ENCODE assay signal across 27 cellular contexts in the genomic region with DNA sequence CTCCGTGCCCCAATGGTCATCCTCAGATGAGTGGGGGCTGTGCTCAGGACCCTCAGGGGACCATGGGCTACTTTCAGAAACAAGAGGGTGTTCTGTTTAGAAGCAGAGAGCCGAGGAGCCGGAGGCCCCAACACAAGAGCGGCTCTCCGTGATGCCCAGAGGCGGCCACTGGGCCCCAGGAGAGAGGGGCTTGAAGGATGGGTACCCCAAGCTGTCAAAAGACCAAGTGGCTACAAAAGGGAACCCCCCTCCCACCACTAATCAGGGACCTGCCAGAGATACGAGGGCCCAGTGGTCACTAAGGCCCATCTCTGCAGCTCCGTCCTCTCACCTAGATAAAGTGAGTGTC.
DNase-seq lines count a peak whose midpoint lies in the region; ATAC-seq and TF ChIP-seq lines count a peak whose summit lies in the region.
"Had no signal": no experiment of that assay in that cellular context is flagged by ENCODE, and none has a peak within 500 bp of the region (broad histone marks: within the 10 kb centered on the region; RNA-seq: fewer than 3 reads in every experiment).

No MANE protein-coding gene starts in this region.

- H3K4me3 ChIP-seq in heart right ventricle (no peak overlapping the region), right cardiac atrium (ENCODE audit: low read length) (no peak overlapping the region), mesenchymal stem cell (ENCODE audit: insufficient read depth in 1 of 2, low read depth in 1 of 2, low read length in 2 of 2) (peak overlapping the region in 1 of 2 experiments; percentile 82), gastrocnemius medialis (peak overlapping the region; percentile 63 to 71 (median 69))
- H3K4me3 ChIP-seq: GM23248, lung, mucosa of descending colon, tibial artery had no signal

- H3K79me1 ChIP-seq in mesenchymal stem cell (replicated peaks; ENCODE audit: low read length, poor library complexity, severe bottlenecking): peaks cover 85% of the 10 kb centered on the region

- H3K9me3 ChIP-seq in heart right ventricle: no peaks in the 10 kb centered on the region
- H3K9me3 ChIP-seq in right cardiac atrium (ENCODE audit: control insufficient read depth, low read length): no peaks in the 10 kb centered on the region
- H3K9me3 ChIP-seq in mesenchymal stem cell (ENCODE audit: control insufficient read depth, low read length): no peaks in the 10 kb centered on the region
- no peaks in the 10 kb centered on the region for H3K9me3 ChIP-seq in gastrocnemius medialis
- H3K9me3 ChIP-seq: mucosa of descending colon, Peyer's patch, tibial artery had no signal

- no peak overlapping the region for H2BK15ac ChIP-seq in mesenchymal stem cell (ENCODE audit: low read depth, poor library complexity, severe bottlenecking)

- in situ Hi-C loops in gastrocnemius medialis (cut with MboI; ENCODE audit: low sequenced_read_pairs in 4 of 4): loop anchor here in 1 of 4 donors (10.0 kb wide), 1 partner anchor 82 kb away; no protein-coding TSS in a partner anchor

- intact Hi-C loops in heart right ventricle (cut with DNase I): loop anchor here in 1 of 10 donors (10.0 kb wide), 1 partner anchor 88 kb away; no protein-coding TSS in a partner anchor
- intact Hi-C loops in right cardiac atrium (cut with DNase I): no loop called here
- intact Hi-C loops in gastrocnemius medialis (cut with DNase I; ENCODE audit: low total_unique reads): loop anchor here (5.0 kb wide), 2 partner anchors 80 to 1850 kb away; no protein-coding TSS in a partner anchor

- no peak overlapping the region for H4K91ac ChIP-seq in mesenchymal stem cell (ENCODE audit: low read length)

- H3K36me3 ChIP-seq in heart right ventricle: no peaks in the 10 kb centered on the region
- H3K36me3 ChIP-seq in mesenchymal stem cell (ENCODE audit: control insufficient read depth in 1 of 2, insufficient read depth in 2 of 2, low read depth in 1 of 2, low read length in 2 of 2): peaks cover 0 to 33% of the 10 kb centered on the region in 2 experiments
- H3K36me3 ChIP-seq in gastrocnemius medialis: no peaks in the 10 kb centered on the region
- H3K36me3 ChIP-seq: Peyer's patch, tibial artery had no signal

- no peak overlapping the region for H3K4ac ChIP-seq in mesenchymal stem cell (ENCODE audit: low read depth in 1 of 2, low read length in 2 of 2)

- H2BK5ac ChIP-seq in mesenchymal stem cell (ENCODE audit: low read depth, low read length, poor library complexity, severe bottlenecking): no peak overlapping the region

- peak overlapping the region; percentile 86 for H3K9ac ChIP-seq in mesenchymal stem cell (ENCODE audit: low read length)
- H3K9ac ChIP-seq: GM23248 had no signal

- WGBS in heart right ventricle, 2 donors: 93 to 97% methylated on average over 8 of the region's 8 CpGs
- 96% methylated on average over 8 of the region's 8 CpGs for WGBS in right cardiac atrium
- 96% methylated on average over 8 of the region's 8 CpGs for WGBS in mesenchymal stem cell

- H3K27me3 ChIP-seq in heart right ventricle (no peaks in the 10 kb centered on the region), right cardiac atrium (ENCODE audit: control insufficient read depth, insufficient read depth) (no peaks in the 10 kb centered on the region), mesenchymal stem cell (ENCODE audit: control insufficient read depth in 1 of 2, insufficient read depth in 1 of 2, low read length in 2 of 2) (no peaks in the 10 kb centered on the region), gastrocnemius medialis (no peaks in the 10 kb centered on the region)
- H3K27me3 ChIP-seq: Peyer's patch, tibial artery had no signal

- no peak overlapping the region for H3K14ac ChIP-seq in mesenchymal stem cell (ENCODE audit: low read length in 2 of 2)

- H2BK120ac ChIP-seq in mesenchymal stem cell (ENCODE audit: low read depth, low read length): no peak overlapping the region

- H3K4me1 ChIP-seq in heart right ventricle (peaks cover 29 to 100% (median 82%) of the 10 kb centered on the region in 9 donors), right cardiac atrium (ENCODE audit: control insufficient read depth, insufficient read depth, low read length) (peaks cover 13% of the 10 kb centered on the region), mesenchymal stem cell (ENCODE audit: control insufficient read depth, insufficient read depth, low read depth, low read length) (peaks cover 34% of the 10 kb centered on the region), gastrocnemius medialis (peaks cover 70 to 71% of the 10 kb centered on the region in 2 donors)

- TF ChIP-seq CTCF in heart right ventricle (IDR thresholded peaks at IDR 0.05) (no peak), gastrocnemius medialis (IDR thresholded peaks at IDR 0.05 in 4 of 5, conservative IDR thresholded peaks at IDR 0.05 in 1 of 5) (no peak)

- peak overlapping the region in 7 of 10 donors; percentile 18 to 96 (median 91) for H3K27ac ChIP-seq in heart right ventricle
- H3K27ac ChIP-seq in right cardiac atrium (ENCODE audit: low read length): no peak overlapping the region
- H3K27ac ChIP-seq in mesenchymal stem cell (ENCODE audit: low read length, poor library complexity, severe bottlenecking): no peak overlapping the region
- H3K27ac ChIP-seq in gastrocnemius medialis: peak overlapping the region; percentile 94 to 99 (median 98)
- H3K27ac ChIP-seq: GM23248, tibial artery had no signal

- H3K4me2 ChIP-seq in mesenchymal stem cell (ENCODE audit: low read length, poor library complexity, severe bottlenecking): no peak overlapping the region

- H3K23ac ChIP-seq in mesenchymal stem cell (ENCODE audit: low read length in 2 of 2): no peak overlapping the region

- ATAC-seq in heart right ventricle: no peak
- no peak for ATAC-seq in right cardiac atrium
- ATAC-seq in gastrocnemius medialis: no peak
- ATAC-seq: activated CD4-positive, alpha-beta T cell treated with anti-CD3 and anti-CD28 coated beads for 36 hours; activated T-helper 17 cell treated with anti-CD3 and anti-CD28 coated beads, Interleukin-2, amount 50 U/mL, for 72 hours; mucosa of descending colon had no signal

- DNase-seq in heart right ventricle (no peak), right cardiac atrium (no peak), mesenchymal stem cell (no peak), gastrocnemius medialis (no peak), hippocampal formation (lab: John Stamatoyannopoulos, UW) (no peak), NCI-H2107 (lab: John Stamatoyannopoulos, UW) (no peak), islet precursor cell (no peak), NCI-H146 treated with DMSO at 0.1 percent for 48 hours (lab: John Stamatoyannopoulos, UW; ENCODE audit: unreplicated experiment) (no peak)
- DNase-seq: activated CD4-positive, alpha-beta T cell treated with anti-CD3 and anti-CD28 coated beads for 36 hours; CD4-positive, CD25-positive, alpha-beta regulatory T cell; DMS79 treated with DMSO at 0.1 percent for 48 hours; GF-D8; GM23248; Karpas-422; NCI-H1417 treated with DMSO at 0.1 percent for 48 hours; NCI-H2081 treated with DMSO at 0.1 percent for 48 hours; NCI-H446; NCI-H774; nephron progenitor cell; retina; SIG-M5; stimulated activated CD8-positive, alpha-beta memory T cell treated with anti-CD3 and anti-CD28 coated beads, Interleukin-4, amount 100 ng/mL, for 48 hours had no signal

- no peak overlapping the region for H3K18ac ChIP-seq in mesenchymal stem cell (ENCODE audit: low read depth in 1 of 2, low read length in 2 of 2)

- no peak for TF ChIP-seq POLR2A in gastrocnemius medialis (IDR thresholded peaks at IDR 0.05)

- no peak overlapping the region for H2BK12ac ChIP-seq in mesenchymal stem cell (ENCODE audit: low read length in 2 of 2)

- no peak overlapping the region for H4K8ac ChIP-seq in mesenchymal stem cell (ENCODE audit: low read length)

- no peak overlapping the region for H2AK5ac ChIP-seq in mesenchymal stem cell (ENCODE audit: low read length, severe bottlenecking)

- no peak overlapping the region for H2AFZ ChIP-seq in mesenchymal stem cell (ENCODE audit: low read depth, low read length)
- H2AFZ ChIP-seq: GM23248 had no signal

Comparison
In these comparisons a context has a peak if more than half of its experiments do, and no peak if none do; other contexts are left out.
1. H3K27ac ChIP-seq: peak in heart right ventricle (7 of 10) and gastrocnemius medialis (4 of 4); none in right cardiac atrium (single experiment) and mesenchymal stem cell (single experiment).
2. H3K4me3 ChIP-seq: peak in gastrocnemius medialis (4 of 4); none in heart right ventricle (0 of 10) and right cardiac atrium (single experiment).